36 cellular contexts compared by ENCODE assay signal in the genomic region with DNA sequence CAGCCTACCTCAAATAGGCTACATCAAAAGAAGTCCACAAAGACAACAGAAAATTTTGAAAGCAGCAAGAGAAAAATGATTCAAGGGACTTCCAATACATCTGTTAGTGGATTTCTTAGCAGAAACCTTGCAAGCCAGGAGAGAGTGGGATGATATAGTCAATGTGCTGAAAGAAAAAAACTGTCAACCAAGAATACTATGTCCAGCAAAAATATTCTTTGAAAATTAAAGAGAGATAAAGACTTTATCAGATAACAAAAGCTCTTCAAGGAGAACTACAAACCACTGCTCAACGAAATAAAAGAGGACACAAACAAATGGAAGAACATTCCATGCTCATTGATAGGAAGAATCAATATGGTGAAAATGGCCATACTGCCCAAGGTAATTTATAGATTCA. TPM values are rescaled to one million over a fixed set of nuclear protein-coding genes. Genes with fewer than 3 reads are reported as not detected.
"Had no signal": no experiment of that assay in that cellular context is flagged by ENCODE, and none has a peak within 500 bp of the region (broad histone marks: within the 10 kb centered on the region; RNA-seq: fewer than 3 reads in every experiment).

No MANE protein-coding gene starts in this region.

- H3K27ac ChIP-seq: adrenal gland, ascending aorta, body of pancreas, brain microvascular endothelial cell, breast epithelium, cardiac muscle cell, colonic mucosa had no signal

- H3K4me1 ChIP-seq: adrenal gland, ascending aorta, body of pancreas, breast epithelium, colonic mucosa had no signal

- DNase-seq: activated effector memory CD4-positive, alpha-beta T cell treated with anti-CD3 and anti-CD28 coated beads, Interleukin-2, amount 50 U/mL, for 16 hours; activated effector memory CD4-positive, alpha-beta T cell treated with Interleukin-2 at 50 U/mL for 16 hours; activated gamma-delta T cell; activated gamma-delta T cell treated with Interleukin-2 at 50 U/mL for 16 hours; activated naive CD4-positive, alpha-beta T cell; activated naive CD4-positive, alpha-beta T cell treated with anti-CD3 and anti-CD28 coated beads for 36 hours; activated naive CD4-positive, alpha-beta T cell treated with anti-CD3 and anti-CD28 coated beads, Interleukin-2, amount 10 ng/mL, durations not matched to agents 7 days and 5 days; activated naive CD4-positive, alpha-beta T cell treated with anti-CD3 and anti-CD28 coated beads, Interleukin-2, amount 50 U/mL, for 16 hours; activated naive CD8-positive, alpha-beta T cell treated with anti-CD3 and anti-CD28 coated beads for 36 hours; activated naive CD8-positive, alpha-beta T cell treated with anti-CD3 and anti-CD28 coated beads, Interleukin-2, amount 10 ng/mL, durations not matched to agents 7 days and 5 days; activated naive CD8-positive, alpha-beta T cell treated with anti-CD3 and anti-CD28 coated beads, Interleukin-2, amount 50 U/mL, for 24 hours; activated T-cell treated with anti-CD3 and anti-CD28 coated beads, Interleukin-2, amount 50 U/mL, for 4 hours; activated T-cell treated with anti-CD3 and anti-CD28 coated beads, Interleukin-2, amount 50 U/mL, for 48 hours; activated T-cell treated with anti-CD3 and anti-CD28 coated beads, Interleukin-2, amount 50 U/mL, for 72 hours; adrenal gland; amniotic stem cell; amygdala; anterior cingulate cortex; aorta; body of pancreas; brain microvascular endothelial cell; caudate nucleus; central memory CD4-positive, alpha-beta T cell; cerebellar nuclear complex; colonic mucosa had no signal

- H3K4me3 ChIP-seq: adrenal gland, ascending aorta, body of pancreas, breast epithelium, cardiac muscle cell, colonic mucosa had no signal

- H3K36me3 ChIP-seq: adrenal gland, ascending aorta, brain microvascular endothelial cell, breast epithelium, cardiac muscle cell, colonic mucosa had no signal

- H3K9me3 ChIP-seq: colonic mucosa had no signal

RNA-seq across cellular contexts. Expression of a gene that starts 34.0 kb away (rescaled TPM):
- total RNA-seq: activated naive CD4-positive, alpha-beta T cell treated with anti-CD3 and anti-CD28 coated beads for 36 hours; activated naive CD4-positive, alpha-beta T cell treated with anti-CD3 and anti-CD28 coated beads, Interleukin-2, amount 50 U/mL, for 72 hours; activated naive CD8-positive, alpha-beta T cell treated with anti-CD3 and anti-CD28 coated beads for 36 hours; activated naive CD8-positive, alpha-beta T cell treated with anti-CD3 and anti-CD28 coated beads, Interleukin-2, amount 10 ng/mL, durations not matched to agents 7 days and 5 days; activated T-cell treated with anti-CD3 and anti-CD28 coated beads, Interleukin-2, amount 50 U/mL, for 4 hours; activated T-cell treated with anti-CD3 and anti-CD28 coated beads, Interleukin-2, amount 50 U/mL, for 72 hours; activated T-helper 1 cell treated with anti-CD3 and anti-CD28 coated beads, Interleukin-12 subunit alpha, Interleukin-12 subunit beta, Interleukin-2, Interleukin-4 antibody, amounts not matched to agents 30 ng/mL and 10 ng/mL and 1 ng/mL, durations not matched to agents 14 hours and 24 hours and 36 hours; activated T-helper 17 cell treated with anti-CD3 and anti-CD28 coated beads, Interleukin-2, amount 50 U/mL, for 72 hours; activated T-helper 2 cell treated with anti-CD3 and anti-CD28 coated beads, Interferon-gamma antibody, Interleukin-2, Interleukin-4, amounts not matched to agents 10 μg/mL and 5 μg/mL and 100 μg/mL, durations not matched to agents 14 hours and 24 hours and 36 hours; aorta; ascending aorta; astrocyte; body of pancreas; breast epithelium; bronchial epithelial cell; cardiac muscle cell; cardiac septum; chondrocyte; colonic mucosa had no signal
